In the genomic region with DNA sequence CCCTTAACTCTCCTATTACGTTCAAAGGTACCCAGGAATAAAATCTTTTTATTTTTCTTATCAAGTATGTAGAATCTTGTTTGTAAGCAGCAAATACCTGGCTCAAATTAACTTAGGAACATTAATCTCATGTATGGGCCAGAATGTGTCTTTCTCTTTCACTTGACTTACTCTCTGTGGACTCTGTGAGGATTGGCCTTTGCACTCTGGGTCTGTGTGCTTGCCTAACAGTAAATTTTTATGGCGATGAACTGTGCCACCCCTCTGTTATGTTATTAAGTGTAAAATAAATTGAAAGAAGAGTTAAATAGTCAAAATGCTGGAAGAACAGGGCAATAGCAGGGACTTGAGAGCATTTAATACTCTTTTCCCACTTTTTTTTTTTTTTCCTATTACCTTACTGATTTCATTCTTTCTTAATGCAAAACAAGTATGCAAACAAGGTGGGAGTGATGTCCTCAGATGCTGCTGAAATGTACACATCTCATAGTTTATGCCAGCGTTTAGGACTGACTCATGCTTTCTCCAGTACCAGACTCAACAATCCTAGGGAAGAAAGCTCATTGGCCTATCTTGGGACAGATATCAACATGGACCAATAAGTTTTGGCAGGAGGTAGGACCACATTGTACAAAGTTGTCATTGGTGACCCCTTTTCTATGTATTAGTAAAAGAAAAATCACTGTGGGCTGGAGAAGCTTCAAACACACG, we compare ENCODE assay signal across 24 cellular contexts. TPM values are rescaled to one million over a fixed set of nuclear protein-coding genes. Genes with fewer than 3 reads are reported as not detected.
"Had no signal": no experiment of that assay in that cellular context is flagged by ENCODE, and none has a peak within 500 bp of the region (broad histone marks: within the 10 kb centered on the region; RNA-seq: fewer than 3 reads in every experiment).

No MANE protein-coding gene starts in this region.

- H3K9ac ChIP-seq: KMS-11, SK-N-SH had no signal

- H3K4me1 ChIP-seq: ascending aorta, body of pancreas, SJCRH30 had no signal

- H3K9me3 ChIP-seq: ascending aorta, body of pancreas, SJCRH30, SK-N-SH had no signal

- H3K4me3 ChIP-seq: ascending aorta, body of pancreas, SJCRH30 had no signal

- H3K36me3 ChIP-seq: ascending aorta, SJCRH30 had no signal

- DNase-seq: activated CD4-positive, alpha-beta T cell treated with anti-CD3 and anti-CD28 coated beads for 4 hours; activated CD8-positive, alpha-beta memory T cell treated with anti-CD3 and anti-CD28 coated beads, Interleukin-2, amount 50 U/mL, for 48 hours; activated CD8-positive, alpha-beta T cell treated with anti-CD3 and anti-CD28 coated beads for 36 hours; activated naive CD4-positive, alpha-beta T cell; activated T-cell treated with anti-CD3 and anti-CD28 coated beads, Interleukin-2, amount 50 U/mL, for 1 hour; amniotic stem cell; body of pancreas; central memory CD4-positive, alpha-beta T cell; NCI-H1092 treated with DMSO at 0.1 percent for 48 hours; NCI-H1417 treated with DMSO at 0.1 percent for 48 hours; NCI-H1694; NCI-H2029 treated with DMSO at 0.1 percent for 48 hours; NCI-H510A treated with DMSO at 0.1 percent for 48 hours; NCI-H774; OCI-M1; Right ventricle myocardium superior; SJCRH30; SK-N-SH; SW 1271 had no signal

- H3K27ac ChIP-seq: ascending aorta, body of pancreas, KMS-11, RWPE1, SJCRH30 had no signal

- H3K4me2 ChIP-seq: KMS-11, SK-N-SH had no signal

- ATAC-seq: activated CD4-positive, CD25-positive, alpha-beta regulatory T cell treated with anti-CD3 and anti-CD28 coated beads, Interleukin-2, amount 50 U/mL, for 24 hours; activated CD8-positive, alpha-beta T cell treated with anti-CD3 and anti-CD28 coated beads for 36 hours; body of pancreas; Panc1 had no signal

- H3K27me3 ChIP-seq: ascending aorta, body of pancreas, SJCRH30 had no signal

RNA-seq across cellular contexts. Expression of a gene that starts 25.5 kb away (rescaled TPM):
- total RNA-seq: activated CD8-positive, alpha-beta T cell treated with anti-CD3 and anti-CD28 coated beads for 36 hours had no signal
